In genomic region chr19:34226036-34226435, GRCh38 we compare ENCODE assay signal across 14 cellular contexts. TPM values are rescaled to one million over a fixed set of nuclear protein-coding genes. Genes with fewer than 3 reads are reported as not detected.
DNase-seq lines count a peak whose midpoint lies in the region; ATAC-seq and TF ChIP-seq lines count a peak whose summit lies in the region.
"Had no signal": no experiment of that assay in that cellular context is flagged by ENCODE, and none has a peak within 500 bp of the region (broad histone marks: within the 10 kb centered on the region; RNA-seq: fewer than 3 reads in every experiment).

No MANE protein-coding gene starts in this region.

- H3K9ac ChIP-seq in IMR-90 (ENCODE audit: low read depth, low read length): no peak overlapping the region; the same call in 1 of the 2 replicates

- H2BK15ac ChIP-seq in IMR-90 (ENCODE audit: low read depth, low read length): no peak overlapping the region

- TF ChIP-seq POLR2A in IMR-90 (IDR thresholded peaks at IDR 0.05; ENCODE audit: low read depth, low read length) (no peak), esophagus squamous epithelium (IDR thresholded peaks at IDR 0.05) (no peak)

- H3K9me3 ChIP-seq in IMR-90 (ENCODE audit: control insufficient read depth, insufficient read depth, low read length): no peaks in the 10 kb centered on the region
- H3K9me3 ChIP-seq in esophagus squamous epithelium: no peaks in the 10 kb centered on the region

- TF ChIP-seq CTCF in IMR-90 (conservative IDR thresholded peaks at IDR 0.05; ENCODE audit: low read depth, low read length) (no peak), esophagus squamous epithelium (IDR thresholded peaks at IDR 0.05) (no peak)

- H3K23ac ChIP-seq in IMR-90 (ENCODE audit: low read depth, low read length): no peak overlapping the region

- H3K36me3 Mint-ChIP-seq in activated CD8-positive, alpha-beta memory T cell treated with anti-CD3 and anti-CD28 coated beads, Interleukin-2, amount 10 ng/mL, durations not matched to agents 7 days and 5 days: peaks cover 67% of the 10 kb centered on the region
- H3K36me3 Mint-ChIP-seq in activated naive CD8-positive, alpha-beta T cell treated with anti-CD3 and anti-CD28 coated beads for 36 hours: peaks cover 64% of the 10 kb centered on the region

- intact Hi-C loops in IMR-90 (cut with micrococcal nuclease): loop anchor here (5.0 to 10.0 kb wide), 2 partner anchors 111 to 209 kb away; no protein-coding TSS in a partner anchor
- intact Hi-C loops in esophagus squamous epithelium (cut with DNase I): no loop called here

- ATAC-seq in activated CD8-positive, alpha-beta memory T cell treated with anti-CD3 and anti-CD28 coated beads, Interleukin-2, amount 10 ng/mL, durations not matched to agents 7 days and 5 days: peak; percentile 75
- ATAC-seq in IMR-90 (ENCODE audit: low read depth): no peak

- no peak overlapping the region for H2BK20ac ChIP-seq in IMR-90 (ENCODE audit: low read depth, low read length)

- CTCF ChIA-PET in activated CD8-positive, alpha-beta memory T cell treated with anti-CD3 and anti-CD28 coated beads, Interleukin-2, amount 10 ng/mL, durations not matched to agents 7 days and 5 days (lab: Charles Lee): interaction anchor here (0.7 to 2.1 kb wide), 10 partner anchors 8 to 1034 kb away, joined by 3 to 10 read pairs (median 4); no protein-coding TSS in a partner anchor
- CTCF ChIA-PET in IMR-90 (lab: Yijun Ruan, JAX): no interaction called here

- peak; percentile 61 for DNase-seq in activated CD8-positive, alpha-beta memory T cell treated with anti-CD3 and anti-CD28 coated beads, Interleukin-2, amount 10 ng/mL, durations not matched to agents 7 days and 5 days
- no peak for DNase-seq in activated CD8-positive, alpha-beta memory T cell treated with anti-CD3 and anti-CD28 coated beads, Interleukin-2, amount 50 U/mL, for 4 hours
- DNase-seq in IMR-90 (no peak), NCI-H2171 treated with DMSO at 0.1 percent for 48 hours (lab: John Stamatoyannopoulos, UW) (no peak), esophagus squamous epithelium (lab: John Stamatoyannopoulos, UW) (no peak), COR-L47 (lab: John Stamatoyannopoulos, UW) (no peak)
- DNase-seq in activated naive CD8-positive, alpha-beta T cell treated with anti-CD3 and anti-CD28 coated beads for 36 hours: no peak
- DNase-seq in stimulated activated CD4-positive, alpha-beta T cell treated with anti-CD3 and anti-CD28 coated beads, TNF-alpha, amount 100 ng/mL, for 24 hours (ENCODE audit: low read depth in 3 of 3): peak in 2 of 3 experiments; percentile 8 to 10
- DNase-seq: ACHN; activated CD4-positive, CD25-positive, alpha-beta regulatory T cell treated with anti-CD3 and anti-CD28 coated beads, Interleukin-2, amount 50 U/mL, for 72 hours; Calu3; GDM1; glutamatergic neuron; NCI-H524 treated with DMSO at 0.1 percent for 48 hours had no signal

- dilution Hi-C loops in IMR-90 (cut with HindIII; ENCODE audit: low sequenced_read_pairs, unreplicated experiment): no loop called here

- no peak overlapping the region for H3K4ac ChIP-seq in IMR-90 (ENCODE audit: low read depth, low read length)

- in situ Hi-C loops in IMR-90 (cut with MboI; ENCODE audit: low sequenced_read_pairs): no loop called here

- peaks cover 57% of the 10 kb centered on the region for H3K36me3 ChIP-seq in IMR-90 (ENCODE audit: control insufficient read depth, insufficient read depth, low read length)
- peaks cover 23 to 100% (median 51%) of the 10 kb centered on the region in 3 donors for H3K36me3 ChIP-seq in esophagus squamous epithelium

- no peak overlapping the region for H2BK5ac ChIP-seq in IMR-90 (ENCODE audit: low read depth, low read length, poor library complexity, severe bottlenecking)

- peaks cover 31% of the 10 kb centered on the region for H3K9me1 ChIP-seq in IMR-90 (ENCODE audit: insufficient read depth, low read length)

- no TSS peak for BruUV-seq in IMR-90 (replicated peaks; lab: Mats Ljungman, UMichigan)

- peaks cover 32% of the 10 kb centered on the region for H4K20me1 ChIP-seq in IMR-90 (ENCODE audit: insufficient read depth, low read length)

- WGBS in IMR-90 (ENCODE audit: extremely low coverage in 2 of 2, insufficient read length in 1 of 2), 2 experiments: no CpG with 5 or more reads among the region's 2 CpGs
- 67 to 83% methylated on average over 2 of the region's 2 CpGs for WGBS in esophagus squamous epithelium, 2 donors

- no peak overlapping the region for H2AK5ac ChIP-seq in IMR-90 (ENCODE audit: low read depth, low read length)

- no peak overlapping the region for H2AFZ ChIP-seq in IMR-90 (replicated peaks; ENCODE audit: low read length, poor library complexity)

- no peak overlapping the region for H4K5ac ChIP-seq in IMR-90 (ENCODE audit: low read depth, low read length)

- H3K18ac ChIP-seq in IMR-90 (ENCODE audit: low read depth, low read length): peak overlapping the region; percentile 7; the same call in 1 of the 2 replicates

- H4K91ac ChIP-seq in IMR-90 (ENCODE audit: insufficient read depth, low read depth, low read length): no peak overlapping the region

- no peak for TF ChIP-seq RAD21 in IMR-90 (IDR thresholded peaks at IDR 0.05; ENCODE audit: low read length)

- H3K27me3 Mint-ChIP-seq in activated CD8-positive, alpha-beta memory T cell treated with anti-CD3 and anti-CD28 coated beads, Interleukin-2, amount 10 ng/mL, durations not matched to agents 7 days and 5 days: no peaks in the 10 kb centered on the region
- H3K27me3 Mint-ChIP-seq in activated naive CD8-positive, alpha-beta T cell treated with anti-CD3 and anti-CD28 coated beads for 36 hours: no peaks in the 10 kb centered on the region

- H3K4me1 ChIP-seq in IMR-90 (ENCODE audit: control insufficient read depth, insufficient read depth, low read length) (peaks cover 17% of the 10 kb centered on the region), esophagus squamous epithelium (peaks cover 0 to 6% (median 0%) of the 10 kb centered on the region in 3 donors)

- H2AK9ac ChIP-seq in IMR-90 (replicated peaks; ENCODE audit: low read depth, low read length, poor library complexity): no peak overlapping the region

- H3K27me3 ChIP-seq in IMR-90 (ENCODE audit: control insufficient read depth, insufficient read depth, low read length): no peaks in the 10 kb centered on the region
- H3K27me3 ChIP-seq in esophagus squamous epithelium: no peaks in the 10 kb centered on the region

- no peak overlapping the region for H3K56ac ChIP-seq in IMR-90 (ENCODE audit: extremely low read depth, insufficient read depth, low read length)

- no peak overlapping the region for H3K14ac ChIP-seq in IMR-90 (replicated peaks; ENCODE audit: low read depth, low read length)

- no peak overlapping the region for H2BK120ac ChIP-seq in IMR-90 (ENCODE audit: low read depth, low read length)

- peaks cover 58% of the 10 kb centered on the region for H3K4me1 Mint-ChIP-seq in activated CD8-positive, alpha-beta memory T cell treated with anti-CD3 and anti-CD28 coated beads, Interleukin-2, amount 10 ng/mL, durations not matched to agents 7 days and 5 days
- H3K4me1 Mint-ChIP-seq in activated naive CD8-positive, alpha-beta T cell treated with anti-CD3 and anti-CD28 coated beads for 36 hours: peaks cover 41% of the 10 kb centered on the region

- no peaks in the 10 kb centered on the region for H3K9me3 Mint-ChIP-seq in activated CD8-positive, alpha-beta memory T cell treated with anti-CD3 and anti-CD28 coated beads, Interleukin-2, amount 10 ng/mL, durations not matched to agents 7 days and 5 days (ENCODE audit: low read depth)
- H3K9me3 Mint-ChIP-seq in activated naive CD8-positive, alpha-beta T cell treated with anti-CD3 and anti-CD28 coated beads for 36 hours: no peaks in the 10 kb centered on the region

- H3K27ac ChIP-seq in IMR-90 (ENCODE audit: insufficient read depth, low read length) (peak overlapping the region; percentile 40; the same call in 1 of the 2 replicates), esophagus squamous epithelium (no peak overlapping the region)

- POLR2A ChIA-PET in IMR-90 (lab: Charles Lee; ENCODE audit: unreplicated experiment): no interaction called here

- no peak overlapping the region for H4K8ac ChIP-seq in IMR-90 (ENCODE audit: low read depth in 2 of 2, low read length in 2 of 2)

- H3K4me3 Mint-ChIP-seq in activated CD8-positive, alpha-beta memory T cell treated with anti-CD3 and anti-CD28 coated beads, Interleukin-2, amount 10 ng/mL, durations not matched to agents 7 days and 5 days: no peak overlapping the region
- no peak overlapping the region for H3K4me3 Mint-ChIP-seq in activated naive CD8-positive, alpha-beta T cell treated with anti-CD3 and anti-CD28 coated beads for 36 hours

- H3K79me1 ChIP-seq in IMR-90 (ENCODE audit: low read depth in 1 of 2, low read length in 2 of 2): peaks cover 32 to 79% of the 10 kb centered on the region in 2 experiments

- H3K27ac Mint-ChIP-seq in activated CD8-positive, alpha-beta memory T cell treated with anti-CD3 and anti-CD28 coated beads, Interleukin-2, amount 10 ng/mL, durations not matched to agents 7 days and 5 days: peak overlapping the region; percentile 76
- H3K27ac Mint-ChIP-seq in activated naive CD8-positive, alpha-beta T cell treated with anti-CD3 and anti-CD28 coated beads for 36 hours: peak overlapping the region; percentile 64

- no peak overlapping the region for H3K4me2 ChIP-seq in IMR-90 (ENCODE audit: low read depth, low read length)

- H3K4me3 ChIP-seq in IMR-90 (ENCODE audit: insufficient read depth, low read depth, low read length): no peak overlapping the region
- no peak overlapping the region for H3K4me3 ChIP-seq in esophagus squamous epithelium

TF ChIP-seq in IMR-90, 13 proteins besides CTCF, POLR2A, EP300 and RAD21 (continues in another document):
- TF ChIP-seq MAFK (IDR thresholded peaks at IDR 0.05; ENCODE audit: low read depth, low read length): 0 out of 2 replicates have a peak, but pooled peaks have one; percentile 2
- TF ChIP-seq FOS (IDR thresholded peaks at IDR 0.05; ENCODE audit: low read depth, low read length): no peak

RNA-seq across cellular contexts. Expression of gene GARRE1, which starts 28.3 kb away (rescaled TPM):
- 1 to 10 TPM; 8.1 to 9.3 TPM for total RNA-seq in activated CD8-positive, alpha-beta memory T cell treated with anti-CD3 and anti-CD28 coated beads, Interleukin-2, amount 10 ng/mL, durations not matched to agents 7 days and 5 days
- total RNA-seq in IMR-90 (2012; rRNA removed): 13.8 and 15.0 TPM in 2 replicates
- polyA plus RNA-seq in IMR-90 (2012; rRNA removed): 16.9 and 21.5 TPM in 2 replicates
- 8.9 and 11.8 TPM in 2 replicates for polyA plus RNA-seq in IMR-90 (2012; cell fraction: cytosol; rRNA removed)
- polyA plus RNA-seq in IMR-90 (2012; cell fraction: nucleus; rRNA removed; ENCODE audit: low replicate concordance): 35.6 and 45.2 TPM in 2 replicates
- total RNA-seq in activated naive CD8-positive, alpha-beta T cell treated with anti-CD3 and anti-CD28 coated beads for 36 hours: 1 to 10 TPM; 7.5 to 9.7 TPM
- total RNA-seq in esophagus squamous epithelium: 10 to 100 TPM in 1 of 4 donors, 1 to 10 TPM in 3; 8.5 to 13.7 (median 9.2) TPM

RNA-seq across cellular contexts. Expression of gene LSM14A, which starts 53.7 kb away (rescaled TPM):
- 100 to 1,000 TPM; 112 to 116 TPM for total RNA-seq in activated CD8-positive, alpha-beta memory T cell treated with anti-CD3 and anti-CD28 coated beads, Interleukin-2, amount 10 ng/mL, durations not matched to agents 7 days and 5 days
- 44.3 and 49.4 TPM in 2 replicates for total RNA-seq in IMR-90 (2012; rRNA removed)
- polyA plus RNA-seq in IMR-90 (2012; rRNA removed): 54.8 and 66.1 TPM in 2 replicates
- 94.9 and 113 TPM in 2 replicates for polyA plus RNA-seq in IMR-90 (2012; cell fraction: cytosol; rRNA removed)
- polyA plus RNA-seq in IMR-90 (2012; cell fraction: nucleus; rRNA removed; ENCODE audit: low replicate concordance): 45.7 and 47.0 TPM in 2 replicates
- 100 to 1,000 TPM; 102 to 118 TPM for total RNA-seq in activated naive CD8-positive, alpha-beta T cell treated with anti-CD3 and anti-CD28 coated beads for 36 hours
- total RNA-seq in esophagus squamous epithelium: 100 to 1,000 TPM in 1 of 4 donors, 10 to 100 TPM in 3; 51.5 to 110 (median 62.9) TPM

Comparison
In these comparisons a context has a peak if more than half of its experiments do, and no peak if none do; other contexts are left out.
1. DNase-seq: peak in activated CD8-positive, alpha-beta memory T cell treated with anti-CD3 and anti-CD28 coated beads, Interleukin-2, amount 10 ng/mL, durations not matched to agents 7 days and 5 days (single experiment) and stimulated activated CD4-positive, alpha-beta T cell treated with anti-CD3 and anti-CD28 coated beads, TNF-alpha, amount 100 ng/mL, for 24 hours (2 of 3); none in activated CD8-positive, alpha-beta memory T cell treated with anti-CD3 and anti-CD28 coated beads, Interleukin-2, amount 50 U/mL, for 4 hours (single experiment), IMR-90 (single experiment), activated naive CD8-positive, alpha-beta T cell treated with anti-CD3 and anti-CD28 coated beads for 36 hours (single experiment), NCI-H2171 treated with DMSO at 0.1 percent for 48 hours (single experiment), esophagus squamous epithelium (single experiment) and COR-L47 (single experiment).